16 cellular contexts compared by ENCODE assay signal in the genomic region with DNA sequence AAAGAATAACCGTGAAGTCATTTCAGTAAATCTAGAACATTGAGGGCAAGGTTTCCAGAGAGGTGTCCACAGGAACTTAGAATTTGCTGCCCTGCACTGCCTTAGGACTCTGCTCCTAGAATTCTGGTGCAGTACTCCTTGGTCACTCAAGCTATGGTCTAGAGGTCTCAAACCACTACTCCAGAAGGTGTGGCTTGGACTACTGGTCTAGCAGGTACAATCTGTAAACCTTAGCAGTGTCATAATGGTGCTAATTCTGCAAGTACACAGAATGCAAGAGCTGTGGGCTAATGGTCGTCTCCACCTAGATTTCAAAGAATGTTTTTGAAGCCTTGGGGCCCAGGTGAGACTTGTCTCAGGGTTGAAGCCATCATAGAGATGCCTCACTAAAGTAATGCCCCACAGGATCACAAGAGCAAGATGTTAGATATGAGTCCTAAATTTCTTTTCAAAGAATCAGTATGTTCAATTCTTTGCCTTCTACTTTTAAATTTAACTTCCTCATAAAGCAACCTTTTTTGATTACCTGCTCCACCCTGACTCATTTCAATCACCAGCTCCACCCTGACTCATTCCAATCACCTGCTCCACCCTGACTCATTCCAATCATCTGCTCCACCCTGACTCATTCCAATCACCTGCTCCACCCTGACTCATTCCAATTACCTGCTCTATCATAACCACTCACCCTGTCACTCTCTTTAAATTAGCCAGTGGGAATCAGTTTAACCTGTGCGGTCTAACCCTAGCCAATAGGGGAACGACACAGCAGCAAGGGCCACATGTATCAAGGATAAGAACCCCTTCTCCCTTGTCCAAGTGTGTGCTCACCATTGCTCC.
DNase-seq lines count a peak whose midpoint lies in the region; ATAC-seq and TF ChIP-seq lines count a peak whose summit lies in the region.
"Had no signal": no experiment of that assay in that cellular context is flagged by ENCODE, and none has a peak within 500 bp of the region (broad histone marks: within the 10 kb centered on the region; RNA-seq: fewer than 3 reads in every experiment).

No MANE protein-coding gene starts in this region.

- no peaks in the 10 kb centered on the region for H3K36me3 ChIP-seq in WERI-Rb-1
- no peaks in the 10 kb centered on the region for H3K36me3 ChIP-seq in left ventricle myocardium inferior
- H3K36me3 ChIP-seq: ascending aorta, esophagus muscularis mucosa, heart left ventricle, tibial nerve had no signal

- H3K9me3 Mint-ChIP-seq in activated naive CD4-positive, alpha-beta T cell treated with anti-CD3 and anti-CD28 coated beads, Interleukin-2, amount 10 ng/mL, durations not matched to agents 7 days and 5 days, result peaks cover 2% of the 10 kb centered on the region
- H3K9me3 Mint-ChIP-seq in stimulated activated effector memory CD8-positive, alpha-beta T cell treated with anti-CD3 and anti-CD28 coated beads, Interleukin-12 subunit alpha, Interleukin-12 subunit beta, amount 100 ng/mL, for 72 hours, result no peaks in the 10 kb centered on the region
- H3K9me3 Mint-ChIP-seq: T-helper 1 cell treated with Interleukin-12 subunit alpha and Interleukin-12 subunit beta and Interleukin-4 antibody, amounts not matched to agents 30 μg/mL and 1 μg/mL, for 36 hours had no signal

- H3K27me3 ChIP-seq in WERI-Rb-1 (ENCODE audit: insufficient read depth, low read depth, severe bottlenecking), result no peaks in the 10 kb centered on the region
- no peaks in the 10 kb centered on the region for H3K27me3 ChIP-seq in left ventricle myocardium inferior (ENCODE audit: low read depth)
- H3K27me3 ChIP-seq: ascending aorta, esophagus muscularis mucosa, heart left ventricle, tibial nerve had no signal

- CTCF ChIA-PET in activated naive CD4-positive, alpha-beta T cell treated with anti-CD3 and anti-CD28 coated beads, Interleukin-2, amount 10 ng/mL, durations not matched to agents 7 days and 5 days (lab: Charles Lee), result no interaction called here

- no peaks in the 10 kb centered on the region for H3K4me1 ChIP-seq in left ventricle myocardium inferior
- H3K4me1 ChIP-seq: ascending aorta, esophagus muscularis mucosa, heart left ventricle, tibial nerve had no signal

- H3K27me3 Mint-ChIP-seq in activated naive CD4-positive, alpha-beta T cell treated with anti-CD3 and anti-CD28 coated beads, Interleukin-2, amount 10 ng/mL, durations not matched to agents 7 days and 5 days, result no peaks in the 10 kb centered on the region

- H3K4me3 Mint-ChIP-seq in activated naive CD4-positive, alpha-beta T cell treated with anti-CD3 and anti-CD28 coated beads, Interleukin-2, amount 10 ng/mL, durations not matched to agents 7 days and 5 days, result no peak overlapping the region
- no peak overlapping the region for H3K4me3 Mint-ChIP-seq in stimulated activated effector memory CD8-positive, alpha-beta T cell treated with anti-CD3 and anti-CD28 coated beads, Interleukin-12 subunit alpha, Interleukin-12 subunit beta, amount 100 ng/mL, for 72 hours
- H3K4me3 Mint-ChIP-seq: T-helper 1 cell treated with Interleukin-12 subunit alpha and Interleukin-12 subunit beta and Interleukin-4 antibody, amounts not matched to agents 30 μg/mL and 1 μg/mL, for 36 hours had no signal

- no peaks in the 10 kb centered on the region for H3K36me3 Mint-ChIP-seq in activated naive CD4-positive, alpha-beta T cell treated with anti-CD3 and anti-CD28 coated beads, Interleukin-2, amount 10 ng/mL, durations not matched to agents 7 days and 5 days
- no peaks in the 10 kb centered on the region for H3K36me3 Mint-ChIP-seq in stimulated activated effector memory CD8-positive, alpha-beta T cell treated with anti-CD3 and anti-CD28 coated beads, Interleukin-12 subunit alpha, Interleukin-12 subunit beta, amount 100 ng/mL, for 72 hours

- H3K27ac ChIP-seq in WERI-Rb-1 (no peak overlapping the region), left ventricle myocardium inferior (replicated peaks) (no peak overlapping the region)
- H3K27ac ChIP-seq: ascending aorta, esophagus muscularis mucosa, heart left ventricle, tibial nerve had no signal

- ATAC-seq in esophagus mucosa, result peak; percentile 84
- ATAC-seq in stimulated activated effector memory CD8-positive, alpha-beta T cell treated with anti-CD3 and anti-CD28 coated beads, Interleukin-12 subunit alpha, Interleukin-12 subunit beta, amount 100 ng/mL, for 72 hours, result peak; percentile 74
- no peak for ATAC-seq in GM21825 (IDR thresholded peaks at IDR 0.05; ENCODE audit: unreplicated experiment)
- ATAC-seq: heart left ventricle, Right ventricle myocardium inferior had no signal

- no peak for TF ChIP-seq CTCF in WERI-Rb-1 (IDR thresholded peaks at IDR 0.05; ENCODE audit: low read depth, low read length)
- no peak for TF ChIP-seq CTCF in left ventricle myocardium inferior (IDR thresholded peaks at IDR 0.05; ENCODE audit: borderline replicate concordance)

- intact Hi-C loops in left ventricle myocardium inferior (cut with micrococcal nuclease), result no loop called here

- peaks cover 9% of the 10 kb centered on the region for H3K4me1 Mint-ChIP-seq in activated naive CD4-positive, alpha-beta T cell treated with anti-CD3 and anti-CD28 coated beads, Interleukin-2, amount 10 ng/mL, durations not matched to agents 7 days and 5 days
- peaks cover 6% of the 10 kb centered on the region for H3K4me1 Mint-ChIP-seq in stimulated activated effector memory CD8-positive, alpha-beta T cell treated with anti-CD3 and anti-CD28 coated beads, Interleukin-12 subunit alpha, Interleukin-12 subunit beta, amount 100 ng/mL, for 72 hours

- no peaks in the 10 kb centered on the region for H3K9me3 ChIP-seq in WERI-Rb-1 (ENCODE audit: severe bottlenecking)
- no peaks in the 10 kb centered on the region for H3K9me3 ChIP-seq in left ventricle myocardium inferior (replicated peaks)
- H3K9me3 ChIP-seq: ascending aorta, esophagus muscularis mucosa, heart left ventricle, tibial nerve had no signal

- no peak overlapping the region for H3K27ac Mint-ChIP-seq in activated naive CD4-positive, alpha-beta T cell treated with anti-CD3 and anti-CD28 coated beads, Interleukin-2, amount 10 ng/mL, durations not matched to agents 7 days and 5 days
- H3K27ac Mint-ChIP-seq in stimulated activated effector memory CD8-positive, alpha-beta T cell treated with anti-CD3 and anti-CD28 coated beads, Interleukin-12 subunit alpha, Interleukin-12 subunit beta, amount 100 ng/mL, for 72 hours, result no peak overlapping the region
- H3K27ac Mint-ChIP-seq: T-helper 1 cell treated with Interleukin-12 subunit alpha and Interleukin-12 subunit beta and Interleukin-4 antibody, amounts not matched to agents 30 μg/mL and 1 μg/mL, for 36 hours had no signal

- H3K4me3 ChIP-seq in WERI-Rb-1 (ENCODE audit: low read depth, low read length) (no peak overlapping the region), left ventricle myocardium inferior (no peak overlapping the region)
- H3K4me3 ChIP-seq: ascending aorta, esophagus muscularis mucosa, heart left ventricle, tibial nerve had no signal

- DNase-seq in activated naive CD4-positive, alpha-beta T cell treated with Interleukin-2 at 50 U/mL for 16 hours, result peak; percentile 5
- no peak for DNase-seq in activated naive CD4-positive, alpha-beta T cell treated with anti-CD3 and anti-CD28 coated beads, Interleukin-2, amount 10 ng/mL, durations not matched to agents 7 days and 5 days
- peak; percentile 19 for DNase-seq in LoVo (ENCODE audit: low spot score)
- DNase-seq in stimulated activated effector memory CD8-positive, alpha-beta T cell treated with anti-CD3 and anti-CD28 coated beads, Interleukin-12 subunit alpha, Interleukin-12 subunit beta, amount 100 ng/mL, for 72 hours (ENCODE audit: low spot score in 2 of 2), result no peak
- no peak for DNase-seq in WERI-Rb-1
- no peak for DNase-seq in left ventricle myocardium inferior
- DNase-seq: activated CD4-positive, CD25-positive, alpha-beta regulatory T cell treated with anti-CD3 and anti-CD28 coated beads, Interleukin-2, amount 50 U/mL, for 72 hours; cortex of kidney; heart left ventricle had no signal

Comparison
In these comparisons a context has a peak if more than half of its experiments do, and no peak if none do; other contexts are left out.
1. DNase-seq: peak in activated naive CD4-positive, alpha-beta T cell treated with Interleukin-2 at 50 U/mL for 16 hours (single experiment) and LoVo (single experiment); none in activated naive CD4-positive, alpha-beta T cell treated with anti-CD3 and anti-CD28 coated beads, Interleukin-2, amount 10 ng/mL, durations not matched to agents 7 days and 5 days (single experiment), stimulated activated effector memory CD8-positive, alpha-beta T cell treated with anti-CD3 and anti-CD28 coated beads, Interleukin-12 subunit alpha, Interleukin-12 subunit beta, amount 100 ng/mL, for 72 hours (0 of 2), WERI-Rb-1 (single experiment) and left ventricle myocardium inferior (single experiment).